Comparison of ENCODE assay signal across 8 cellular contexts in the genomic region with DNA sequence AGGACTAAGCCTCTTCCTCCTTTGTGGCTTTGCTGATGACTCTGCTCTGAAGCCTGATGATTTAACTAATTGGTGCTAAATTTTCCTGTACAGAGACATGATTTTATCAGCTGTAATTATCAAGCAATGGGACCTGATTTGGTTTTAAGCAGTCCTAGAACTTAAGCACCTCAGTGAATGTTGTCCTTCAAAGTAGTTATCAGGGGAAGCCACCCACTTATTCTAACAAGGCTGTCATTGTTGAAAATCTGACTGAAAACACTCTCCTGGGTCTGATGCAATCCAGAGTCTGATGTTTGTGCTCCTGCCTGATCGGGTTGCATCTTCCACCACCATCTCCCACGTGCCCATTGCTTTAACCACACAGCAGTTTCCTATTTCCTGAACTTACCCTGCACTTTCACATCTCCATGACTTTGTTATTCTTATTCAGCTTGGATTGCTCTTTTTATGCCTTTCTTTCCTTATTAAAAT. TPM values are rescaled to one million over a fixed set of nuclear protein-coding genes. Genes with fewer than 3 reads are reported as not detected.
DNase-seq lines count a peak whose midpoint lies in the region; ATAC-seq and TF ChIP-seq lines count a peak whose summit lies in the region.

No MANE protein-coding gene starts in this region.

- no peaks in the 10 kb centered on the region for H4K20me1 ChIP-seq in OCI-LY3 (ENCODE audit: insufficient read depth, low read length)

- H3K4me3 Mint-ChIP-seq in CD8-positive, alpha-beta T cell, result peak overlapping the region; percentile 0
- H3K4me3 Mint-ChIP-seq in natural killer cell, result peak overlapping the region; percentile 47

- no peaks in the 10 kb centered on the region for H3K36me3 ChIP-seq in CD8-positive, alpha-beta T cell (ENCODE audit: insufficient read depth, low read length)
- no peaks in the 10 kb centered on the region for H3K36me3 ChIP-seq in OCI-LY3 (replicated peaks; ENCODE audit: low read depth, low read length)

- no peaks in the 10 kb centered on the region for H3K9me3 ChIP-seq in CD8-positive, alpha-beta T cell (ENCODE audit: low read length)
- H3K9me3 ChIP-seq in OCI-LY3 (ENCODE audit: insufficient read depth, low read length), result no peaks in the 10 kb centered on the region

- CTCF ChIA-PET in CD8-positive, alpha-beta T cell (lab: Charles Lee), result interaction anchor here (0.9 to 18.3 kb wide), 8 partner anchors 10 to 370 kb away, joined by 3 to 405 read pairs (median 18); a partner anchor contains a TSS

- POLR2A ChIA-PET in CD8-positive, alpha-beta T cell (lab: Charles Lee), result interaction anchor here (1.1 to 4.5 kb wide), 6 partner anchors 13 to 364 kb away, joined by 3 to 27 read pairs (median 4); no protein-coding TSS in a partner anchor

- H3K9me3 Mint-ChIP-seq in CD8-positive, alpha-beta T cell, result no peaks in the 10 kb centered on the region
- H3K9me3 Mint-ChIP-seq in natural killer cell, result no peaks in the 10 kb centered on the region

- DNase-seq in CD8-positive, alpha-beta T cell, result peak in 1 of 7 experiments; percentile 36
- peak; percentile 27 for DNase-seq in astrocyte of the hippocampus (ENCODE audit: low read depth, low spot score)
- DNase-seq in natural killer cell, result no peak
- DNase-seq in dorsolateral prefrontal cortex, result no peak
- no peak for DNase-seq in coronary artery (ENCODE audit: low spot score)

- H3K27ac Mint-ChIP-seq in CD8-positive, alpha-beta T cell, result peak overlapping the region; percentile 52
- H3K27ac Mint-ChIP-seq in natural killer cell, result peak overlapping the region; percentile 15 to 49

- intact Hi-C loops in CD8-positive, alpha-beta T cell (cut with DNase I, micrococcal nuclease), result no loop called here
- intact Hi-C loops in natural killer cell (cut with micrococcal nuclease), result no loop called here
- intact Hi-C loops in dorsolateral prefrontal cortex (cut with DNase I), result loop anchor here in 1 of 2 donors (5.0 kb wide), 1 partner anchor 374 kb away; no protein-coding TSS in a partner anchor

- peaks cover 40% of the 10 kb centered on the region for H3K4me1 ChIP-seq in CD8-positive, alpha-beta T cell (ENCODE audit: insufficient read depth, low read length)
- peaks cover 39% of the 10 kb centered on the region for H3K4me1 ChIP-seq in OCI-LY3 (ENCODE audit: low read length)

- no peak overlapping the region for H3K9ac ChIP-seq in OCI-LY3 (ENCODE audit: low read length)

- peak overlapping the region; percentile 57 for H3K4me2 ChIP-seq in OCI-LY3 (ENCODE audit: low read length)

- H3K4me1 Mint-ChIP-seq in CD8-positive, alpha-beta T cell (ENCODE audit: low read depth), result peaks cover 50% of the 10 kb centered on the region
- H3K4me1 Mint-ChIP-seq in natural killer cell, result peaks cover 51 to 54% of the 10 kb centered on the region in 2 donors

- no peak overlapping the region for H3K27ac ChIP-seq in CD8-positive, alpha-beta T cell (ENCODE audit: low read depth, low read length)
- no peak overlapping the region for H3K27ac ChIP-seq in OCI-LY3 (ENCODE audit: low read length)
- no peak overlapping the region for H3K27ac ChIP-seq in dorsolateral prefrontal cortex
- no peak overlapping the region for H3K27ac ChIP-seq in coronary artery

- H2AFZ ChIP-seq in OCI-LY3 (ENCODE audit: low read depth, low read length), result no peak overlapping the region

- H3K79me2 ChIP-seq in OCI-LY3 (ENCODE audit: low read length), result no peaks in the 10 kb centered on the region

- TF ChIP-seq CTCF in CD8-positive, alpha-beta T cell (IDR thresholded peaks at IDR 0.05), result no peak
- TF ChIP-seq CTCF in OCI-LY3 (IDR thresholded peaks at IDR 0.05; ENCODE audit: low read depth, low read length) (no peak), natural killer cell (IDR thresholded peaks at IDR 0.05) (no peak), dorsolateral prefrontal cortex (IDR thresholded peaks at IDR 0.05 in 54 of 56, conservative IDR thresholded peaks at IDR 0.05 in 2 of 56; ENCODE audit: low read depth in 1 of 56, partially characterized antibody in 56 of 56) (no peak), coronary artery (IDR thresholded peaks at IDR 0.05) (no peak)

- no peaks in the 10 kb centered on the region for H3K36me3 Mint-ChIP-seq in CD8-positive, alpha-beta T cell
- no peaks in the 10 kb centered on the region for H3K36me3 Mint-ChIP-seq in natural killer cell

- H3K4me3 ChIP-seq in CD8-positive, alpha-beta T cell (ENCODE audit: low read depth, low read length), result no peak overlapping the region
- H3K4me3 ChIP-seq in OCI-LY3 (ENCODE audit: low read length) (peak overlapping the region; percentile 22), dorsolateral prefrontal cortex (no peak overlapping the region), coronary artery (no peak overlapping the region)

- ATAC-seq in CD8-positive, alpha-beta T cell, result peak; percentile 22
- ATAC-seq in GM21529 (IDR thresholded peaks at IDR 0.05; ENCODE audit: unreplicated experiment) (peak; percentile 53), natural killer cell (peak in 2 of 3 donors; percentile 25 to 62), HG03097 (IDR thresholded peaks at IDR 0.05; ENCODE audit: low FRiP score, unreplicated experiment) (no peak)

- H3K27me3 Mint-ChIP-seq in CD8-positive, alpha-beta T cell (ENCODE audit: low read depth), result no peaks in the 10 kb centered on the region
- no peaks in the 10 kb centered on the region for H3K27me3 Mint-ChIP-seq in natural killer cell (ENCODE audit: low read depth in 2 of 2)

- no peaks in the 10 kb centered on the region for H3K27me3 ChIP-seq in CD8-positive, alpha-beta T cell (ENCODE audit: insufficient read depth, low read length)
- H3K27me3 ChIP-seq in OCI-LY3 (ENCODE audit: low read depth, low read length) (peaks cover 32% of the 10 kb centered on the region), dorsolateral prefrontal cortex (no peaks in the 10 kb centered on the region)

RNA-seq across cellular contexts. Expression of a gene that starts 54.8 kb away (rescaled TPM):
- 100 to 1,000 TPM; 416 to 420 TPM for total RNA-seq in CD8-positive, alpha-beta T cell
- total RNA-seq in natural killer cell (100 to 1,000 TPM in 1 of 3 donors, 10 to 100 TPM in 2; 33.5 to 114 (median 80.2) TPM), dorsolateral prefrontal cortex (100 to 1,000 TPM in 3 of 120 experiments, 10 to 100 TPM in 117; 24.3 to 131 (median 50.3) TPM)
